19 cellular contexts compared by ENCODE assay signal in genomic region chr17:38327936-38328335, GRCh38. TPM values are rescaled to one million over a fixed set of nuclear protein-coding genes. Genes with fewer than 3 reads are reported as not detected.
DNase-seq lines count a peak whose midpoint lies in the region; ATAC-seq, FAIRE-seq and TF ChIP-seq lines count a peak whose summit lies in the region.
"Had no signal": no experiment of that assay in that cellular context is flagged by ENCODE, and none has a peak within 500 bp of the region (broad histone marks: within the 10 kb centered on the region; RNA-seq: fewer than 3 reads in every experiment).

No MANE protein-coding gene starts in this region.

- CTCF ChIA-PET in OCI-LY7 (lab: Charles Lee; ENCODE audit: unreplicated experiment) (interaction anchor here (1.5 kb wide), 1 partner anchor 21 kb away, joined by 4 read pairs; no protein-coding TSS in a partner anchor), endothelial cell of umbilical vein (lab: Charles Lee) (interaction anchor here (1.6 to 4.1 kb wide), 3 partner anchors 9 to 86 kb away, joined by 3 to 21 read pairs (median 11); no protein-coding TSS in a partner anchor)

- TF ChIP-seq POLR2A in endothelial cell of umbilical vein (IDR thresholded peaks at IDR 0.05; ENCODE audit: low read depth, low read length) = no peak

- H3K4me3 ChIP-seq in OCI-LY7 (ENCODE audit: low read depth, low read length, poor library complexity, severe bottlenecking) = no peak overlapping the region
- no peak overlapping the region for H3K4me3 ChIP-seq in endothelial cell of umbilical vein (replicated peaks in 1 of 3; ENCODE audit: insufficient read depth in 1 of 3, low read depth in 1 of 3, low read length in 3 of 3)
- H3K4me3 ChIP-seq in parathyroid adenoma (ENCODE audit: low read depth, low read length) = no peak overlapping the region
- H3K4me3 ChIP-seq: Peyer's patch had no signal

- BruUV-seq in OCI-LY7 (replicated peaks; lab: Mats Ljungman, UMichigan) = no TSS peak
- TSS peak; percentile 4 for BruUV-seq in endothelial cell of umbilical vein (replicated peaks; lab: Mats Ljungman, UMichigan)

- H3K9ac ChIP-seq in endothelial cell of umbilical vein (replicated peaks; ENCODE audit: extremely low read depth, insufficient read depth, low read length) (no peak overlapping the region), parathyroid adenoma (no peak overlapping the region)

- H3K9me3 ChIP-seq in OCI-LY7 (ENCODE audit: low read length) = no peaks in the 10 kb centered on the region
- no peaks in the 10 kb centered on the region for H3K9me3 ChIP-seq in endothelial cell of umbilical vein (replicated peaks; ENCODE audit: control insufficient read depth, insufficient read depth, low read length)
- no peaks in the 10 kb centered on the region for H3K9me3 ChIP-seq in parathyroid adenoma (ENCODE audit: control insufficient read depth, low read length)
- H3K9me3 ChIP-seq: Peyer's patch had no signal

- peak overlapping the region; percentile 91 for H3K4me2 ChIP-seq in OCI-LY7 (ENCODE audit: low read length)
- no peak overlapping the region for H3K4me2 ChIP-seq in endothelial cell of umbilical vein (ENCODE audit: insufficient read depth, low read length)
- no peak overlapping the region for H3K4me2 ChIP-seq in parathyroid adenoma (ENCODE audit: low read length)

- H3K36me3 ChIP-seq in OCI-LY7 (ENCODE audit: insufficient read depth, low read length) (peaks cover 13% of the 10 kb centered on the region; the same call in 1 of the 2 replicates), endothelial cell of umbilical vein (ENCODE audit: control insufficient read depth in 2 of 2, extremely low read depth in 1 of 2, insufficient read depth in 2 of 2, low read length in 2 of 2) (peaks cover 0 to 2% of the 10 kb centered on the region in 2 experiments), parathyroid adenoma (ENCODE audit: control insufficient read depth, insufficient read depth, low read length) (no peaks in the 10 kb centered on the region)

- H3K27ac ChIP-seq in OCI-LY7 (ENCODE audit: low read depth, low read length, poor library complexity, severe bottlenecking) = peak overlapping the region; percentile 97
- H3K27ac ChIP-seq in endothelial cell of umbilical vein (ENCODE audit: insufficient read depth, low read depth, low read length) = no peak overlapping the region
- H3K27ac ChIP-seq in parathyroid adenoma = peak overlapping the region; percentile 97
- H3K27ac ChIP-seq: Peyer's patch had no signal

- FAIRE-seq in endothelial cell of umbilical vein (lab: Jason Lieb, UNC) = no peak

- no peaks in the 10 kb centered on the region for H3K9me2 ChIP-seq in OCI-LY7 (ENCODE audit: insufficient read depth, low read length)

- dilution Hi-C loops in endothelial cell of umbilical vein (cut with MboI; ENCODE audit: extremely low pct_ligation_motif_present, low sequenced_read_pairs) = no loop called here

- H3K79me2 ChIP-seq in OCI-LY7 (ENCODE audit: insufficient read depth, low read depth, low read length) = no peaks in the 10 kb centered on the region
- H3K79me2 ChIP-seq in endothelial cell of umbilical vein (ENCODE audit: control insufficient read depth, insufficient read depth, low read length) = no peaks in the 10 kb centered on the region
- no peaks in the 10 kb centered on the region for H3K79me2 ChIP-seq in parathyroid adenoma

- TF ChIP-seq CTCF in OCI-LY7 (conservative IDR thresholded peaks at IDR 0.05; ENCODE audit: low read length) = no peak
- no peak for TF ChIP-seq CTCF in endothelial cell of umbilical vein (IDR thresholded peaks at IDR 0.05; ENCODE audit: extremely low read depth in 1 of 2, insufficient read depth in 1 of 2, low read depth in 1 of 2, low read length in 2 of 2)
- TF ChIP-seq CTCF in parathyroid adenoma (IDR thresholded peaks at IDR 0.05) = no peak

- H3K4me1 ChIP-seq in OCI-LY7 (ENCODE audit: insufficient read depth, low read length, poor library complexity, severe bottlenecking) (peaks cover 65% of the 10 kb centered on the region), endothelial cell of umbilical vein (ENCODE audit: control insufficient read depth, extremely low read depth, insufficient read depth, low read length) (peaks cover 5% of the 10 kb centered on the region), parathyroid adenoma (peaks cover 47% of the 10 kb centered on the region)
- H3K4me1 ChIP-seq: Peyer's patch had no signal

- ATAC-seq in Right ventricle myocardium inferior (no peak), HG02840 (IDR thresholded peaks at IDR 0.05; ENCODE audit: low FRiP score, unreplicated experiment) (no peak)

- peaks cover 0 to 3% of the 10 kb centered on the region in 2 experiments for H3K27me3 ChIP-seq in endothelial cell of umbilical vein (ENCODE audit: control insufficient read depth in 2 of 2, insufficient read depth in 2 of 2, low read length in 2 of 2)
- H3K27me3 ChIP-seq in parathyroid adenoma (ENCODE audit: control insufficient read depth, insufficient read depth, low read length) = no peaks in the 10 kb centered on the region
- H3K27me3 ChIP-seq: Peyer's patch had no signal

- intact Hi-C loops in OCI-LY7 (cut with micrococcal nuclease; ENCODE audit: unreplicated experiment) = no loop called here
- intact Hi-C loops in endothelial cell of umbilical vein (cut with micrococcal nuclease) = no loop called here
- intact Hi-C loops in Right ventricle myocardium inferior (cut with DNase I) = no loop called here

- DNase-seq in EH (ENCODE audit: low read depth) (peak; percentile 22), OCI-LY7 (ENCODE audit: low spot score) (no peak), endothelial cell of umbilical vein (ENCODE audit: low read depth, low spot score) (no peak), Right ventricle myocardium inferior (ENCODE audit: missing footprints) (no peak), middle frontal gyrus (ENCODE audit: extremely low spot score, low spot score) (no peak)
- DNase-seq: COR-L47, DMS153, EL, GOT3, NCI-H1105 treated with DMSO at 0.1 percent for 48 hours, NCI-H1694 treated with DMSO at 0.1 percent for 48 hours, NCI-H2107, NCI-H2227 treated with DMSO at 0.1 percent for 48 hours, NCI-H524 treated with DMSO at 0.1 percent for 48 hours, SHP77 had no signal

- H2AFZ ChIP-seq in OCI-LY7 (ENCODE audit: low read length) (no peak overlapping the region), endothelial cell of umbilical vein (ENCODE audit: low read depth, low read length) (no peak overlapping the region), parathyroid adenoma (peak overlapping the region; percentile 76)

- no peaks in the 10 kb centered on the region for H4K20me1 ChIP-seq in OCI-LY7 (ENCODE audit: insufficient read depth, low read length)
- H4K20me1 ChIP-seq in endothelial cell of umbilical vein (replicated peaks; ENCODE audit: control insufficient read depth, extremely low read depth, insufficient read depth, low read length) = no peaks in the 10 kb centered on the region

- POLR2A ChIA-PET in OCI-LY7 (lab: Charles Lee) = no interaction called here
- POLR2A ChIA-PET in endothelial cell of umbilical vein (lab: Charles Lee) = no interaction called here

- no peaks in the 10 kb centered on the region for H3K9me1 ChIP-seq in endothelial cell of umbilical vein (replicated peaks; ENCODE audit: control insufficient read depth, extremely low read depth, insufficient read depth, low read length)

TF ChIP-seq in endothelial cell of umbilical vein, 7 proteins besides CTCF, POLR2A, EP300 and RAD21 (continues in another document):
- no peak for TF ChIP-seq POLR2AphosphoS5 (IDR thresholded peaks at IDR 0.05; ENCODE audit: insufficient read depth, low read depth, low read length)
- no peak for TF ChIP-seq FOS (IDR thresholded peaks at IDR 0.05; ENCODE audit: borderline replicate concordance, insufficient read depth, low read length)
- TF ChIP-seq JUN (IDR thresholded peaks at IDR 0.05; ENCODE audit: borderline replicate concordance, insufficient read depth, insufficient read length, low read depth) = no peak
- TF ChIP-seq EZH2 (IDR thresholded peaks at IDR 0.05; ENCODE audit: borderline replicate concordance, low read depth, low read length, severe bottlenecking) = no peak

RNA-seq across cellular contexts. Expression of gene GPR179, which starts 15.8 kb away (rescaled TPM):
- total RNA-seq in OCI-LY7 (2014; rRNA removed; shearing (Covaris generic)) = 0.21 and 0.32 TPM in 2 replicates
- total RNA-seq in OCI-LY7 (2022) (0.06 and 1.1 TPM in 2 replicates), endothelial cell of umbilical vein (not detected in 2 replicates), Right ventricle myocardium inferior (not detected)
- not detected in 2 replicates for polyA plus RNA-seq in endothelial cell of umbilical vein
- not detected in 2 replicates for polyA plus RNA-seq in endothelial cell of umbilical vein (2011; cell fraction: cytosol; rRNA removed)
- polyA plus RNA-seq in endothelial cell of umbilical vein (2011; cell fraction: nucleus; rRNA removed) = 0.01 TPM in 1 of 2 replicates, not detected in the other
- polyA plus RNA-seq in endothelial cell of umbilical vein (2012) = not detected in 2 replicates
- not detected in 2 replicates for polyA minus RNA-seq in endothelial cell of umbilical vein
- not detected for polyA minus RNA-seq in endothelial cell of umbilical vein (2011; cell fraction: cytosol; rRNA and poly(A)+ RNA removed)
- not detected in 2 replicates for polyA minus RNA-seq in endothelial cell of umbilical vein (2011; cell fraction: nucleus; rRNA and poly(A)+ RNA removed)
- total RNA-seq: LHCN-M2 had no signal

RNA-seq across cellular contexts. Expression of gene SOCS7, which starts 23.7 kb away (rescaled TPM):
- 27.0 and 36.1 TPM in 2 replicates for total RNA-seq in OCI-LY7 (2014; rRNA removed; shearing (Covaris generic))
- 39.1 and 44.9 TPM in 2 replicates for total RNA-seq in OCI-LY7 (2022)
- 10.4 and 11.7 TPM in 2 replicates for total RNA-seq in endothelial cell of umbilical vein
- polyA plus RNA-seq in endothelial cell of umbilical vein = 5.9 and 6.6 TPM in 2 replicates
- 7.5 and 7.9 TPM in 2 replicates for polyA plus RNA-seq in endothelial cell of umbilical vein (2011; cell fraction: cytosol; rRNA removed)
- polyA plus RNA-seq in endothelial cell of umbilical vein (2011; cell fraction: nucleus; rRNA removed) = 11.8 and 15.3 TPM in 2 replicates
- polyA plus RNA-seq in endothelial cell of umbilical vein (2012) = 7.6 and 8.9 TPM in 2 replicates
- polyA minus RNA-seq in endothelial cell of umbilical vein = 18.5 and 19.0 TPM in 2 replicates
- 14.0 TPM for polyA minus RNA-seq in endothelial cell of umbilical vein (2011; cell fraction: cytosol; rRNA and poly(A)+ RNA removed)
- 9.8 and 12.1 TPM in 2 replicates for polyA minus RNA-seq in endothelial cell of umbilical vein (2011; cell fraction: nucleus; rRNA and poly(A)+ RNA removed)
- total RNA-seq in Right ventricle myocardium inferior = 12.0 TPM

RNA-seq across cellular contexts. Expression of gene MRPL45, which starts 31.0 kb away (rescaled TPM):
- 29.5 and 29.6 TPM in 2 replicates for total RNA-seq in OCI-LY7 (2014; rRNA removed; shearing (Covaris generic))
- total RNA-seq in OCI-LY7 (2022) = 41.5 and 45.1 TPM in 2 replicates
- total RNA-seq in endothelial cell of umbilical vein = 41.0 and 45.5 TPM in 2 replicates
- 34.2 and 41.2 TPM in 2 replicates for polyA plus RNA-seq in endothelial cell of umbilical vein
- 56.7 and 57.6 TPM in 2 replicates for polyA plus RNA-seq in endothelial cell of umbilical vein (2011; cell fraction: cytosol; rRNA removed)
- 26.4 and 26.6 TPM in 2 replicates for polyA plus RNA-seq in endothelial cell of umbilical vein (2011; cell fraction: nucleus; rRNA removed)
- 51.9 and 56.2 TPM in 2 replicates for polyA plus RNA-seq in endothelial cell of umbilical vein (2012)
- polyA minus RNA-seq in endothelial cell of umbilical vein = 42.5 and 48.5 TPM in 2 replicates
- 31.9 TPM for polyA minus RNA-seq in endothelial cell of umbilical vein (2011; cell fraction: cytosol; rRNA and poly(A)+ RNA removed)
- polyA minus RNA-seq in endothelial cell of umbilical vein (2011; cell fraction: nucleus; rRNA and poly(A)+ RNA removed) = 6.2 and 8.9 TPM in 2 replicates
- 36.9 TPM for total RNA-seq in Right ventricle myocardium inferior
